10 cellular contexts compared by ENCODE assay signal in the genomic region with DNA sequence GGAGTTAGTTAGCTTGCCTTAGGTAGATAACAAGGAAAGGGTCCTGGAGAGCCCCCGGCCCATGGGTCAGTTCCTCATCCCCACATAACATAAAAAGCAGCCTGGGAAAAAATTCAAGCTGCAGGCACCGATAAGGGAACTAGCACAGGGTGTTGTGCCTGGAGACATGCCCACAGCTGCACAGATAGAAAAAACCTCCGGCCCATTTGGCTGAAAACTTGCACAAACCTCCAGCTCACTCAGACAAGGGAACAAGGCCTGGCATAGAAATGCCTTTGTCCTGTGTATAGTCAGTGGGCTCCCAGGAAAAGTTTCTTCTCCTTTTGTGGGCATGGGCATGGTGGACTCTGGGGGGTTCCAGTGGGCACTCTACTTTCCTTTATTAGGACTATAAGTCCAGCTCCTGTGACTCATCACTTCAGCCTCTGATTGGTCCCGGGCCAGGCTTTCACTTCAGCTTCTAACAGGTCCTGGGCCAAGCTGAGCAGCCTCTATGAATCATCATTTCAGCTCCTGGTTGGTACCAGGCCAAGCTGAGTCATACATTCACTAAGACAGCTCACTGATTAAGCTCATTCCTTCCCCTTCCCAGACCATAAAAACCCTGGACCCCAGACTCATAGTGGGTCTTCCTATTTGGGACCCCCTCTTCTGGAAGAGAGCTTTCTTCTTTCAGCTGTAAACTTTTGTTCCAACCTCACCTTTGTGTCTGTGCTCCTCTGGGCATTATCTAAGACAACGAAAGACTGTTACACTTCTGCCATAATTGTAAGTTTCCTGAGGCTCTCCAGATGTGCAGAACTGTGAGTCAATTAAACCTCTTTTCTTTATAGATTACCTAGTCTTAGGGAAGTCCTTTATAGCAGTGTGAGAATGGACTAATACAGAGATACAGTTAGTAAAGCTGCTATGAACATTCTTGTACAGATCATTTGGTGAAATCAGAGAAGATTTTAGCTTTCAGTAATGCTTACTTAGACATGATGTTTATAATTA.
A peak's percentile ranks its signal among the peaks of the same experiment; 100 is the strongest.
DNase-seq lines count a peak whose midpoint lies in the region; ATAC-seq and TF ChIP-seq lines count a peak whose summit lies in the region.
"Had no signal": no experiment of that assay in that cellular context is flagged by ENCODE, and none has a peak within 500 bp of the region (broad histone marks: within the 10 kb centered on the region; RNA-seq: fewer than 3 reads in every experiment).

No MANE protein-coding gene starts in this region.

- POLR2A ChIA-PET in AG04449 (lab: Yijun Ruan, JAX): no interaction called here

- CTCF ChIA-PET in AG04449 (lab: Yijun Ruan, JAX): no interaction called here

- no peak for TF ChIP-seq CTCF in AG04449 (IDR thresholded peaks at IDR 0.05; ENCODE audit: insufficient read depth, low read length, missing control alignments)

- H3K4me3 ChIP-seq in AG04449 (ENCODE audit: low read depth, low read length): no peak overlapping the region
- H3K4me3 ChIP-seq: skin epidermis had no signal

- DNase-seq in AG04449 (ENCODE audit: low read depth, low spot score) (peak; percentile 85), LoVo (ENCODE audit: low spot score) (peak; percentile 71), dermis microvascular lymphatic vessel endothelial cell (ENCODE audit: low read depth in 2 of 2) (peak; percentile 50 to 86), mucosa of gallbladder (ENCODE audit: low spot score) (peak; percentile 94), NCI-H345 (lab: John Stamatoyannopoulos, UW) (no peak), NCI-H2029 treated with DMSO at 0.1 percent for 48 hours (lab: John Stamatoyannopoulos, UW) (no peak)
- DNase-seq: central memory CD4-positive, alpha-beta T cell had no signal

- ATAC-seq in HG03159 (IDR thresholded peaks at IDR 0.05; ENCODE audit: unreplicated experiment): no peak
- no peak for ATAC-seq in HG03442 (IDR thresholded peaks at IDR 0.05; ENCODE audit: unreplicated experiment)

Comparison
In these comparisons a context has a peak if more than half of its experiments do, and no peak if none do; other contexts are left out.
1. DNase-seq: peak in AG04449 (single experiment), LoVo (single experiment), dermis microvascular lymphatic vessel endothelial cell (2 of 2) and mucosa of gallbladder (single experiment); none in NCI-H345 (single experiment) and NCI-H2029 treated with DMSO at 0.1 percent for 48 hours (single experiment).